Comparison of ENCODE assay signal across 1 cellular context in the genomic region with DNA sequence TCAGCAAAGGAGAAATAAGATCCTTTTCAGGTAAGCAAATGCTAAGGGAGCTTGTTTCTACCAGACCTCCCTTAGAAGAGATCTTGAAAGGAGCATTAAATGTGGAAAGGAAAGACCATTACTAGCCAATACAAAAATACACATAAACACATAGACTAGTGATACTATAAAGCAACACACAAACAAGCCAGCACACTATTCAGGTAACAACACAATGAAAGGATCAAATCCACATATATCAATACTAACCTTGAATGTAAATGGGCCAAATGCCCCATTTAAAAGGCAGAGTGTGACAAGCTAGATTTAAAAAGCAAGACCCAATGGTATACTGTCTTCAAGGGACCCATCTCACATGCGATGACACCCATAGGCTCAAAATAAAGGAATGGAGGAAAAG.
"Had no signal": no experiment of that assay in that cellular context is flagged by ENCODE, and none has a peak within 500 bp of the region (broad histone marks: within the 10 kb centered on the region; RNA-seq: fewer than 3 reads in every experiment).

No MANE protein-coding gene starts in this region.

- H3K4me3 ChIP-seq: MG63 had no signal

- H3K36me3 ChIP-seq: MG63 had no signal
